Comparison of ENCODE assay signal across 22 cellular contexts in the genomic region with DNA sequence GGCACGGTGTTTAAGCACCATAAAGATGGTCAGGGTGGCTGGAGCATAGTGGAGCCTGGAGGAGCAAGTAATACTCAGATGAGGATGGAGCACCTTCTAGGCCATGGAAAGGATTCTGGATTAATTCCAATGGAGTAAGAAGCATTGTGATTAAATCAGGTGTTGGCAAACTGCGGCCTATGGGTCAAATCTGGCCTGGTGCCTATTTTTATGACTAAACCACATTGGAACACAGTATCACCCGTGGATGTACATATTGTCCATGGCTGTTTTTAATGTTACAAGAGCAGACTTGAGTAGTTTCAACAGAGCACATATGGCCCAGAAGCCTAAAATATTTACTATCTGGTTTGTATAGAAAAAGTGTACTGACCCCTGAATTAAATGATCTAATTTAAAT. TPM values are rescaled to one million over a fixed set of nuclear protein-coding genes. Genes with fewer than 3 reads are reported as not detected.
DNase-seq lines count a peak whose midpoint lies in the region; ATAC-seq and TF ChIP-seq lines count a peak whose summit lies in the region.
"Had no signal": no experiment of that assay in that cellular context is flagged by ENCODE, and none has a peak within 500 bp of the region (broad histone marks: within the 10 kb centered on the region; RNA-seq: fewer than 3 reads in every experiment).

No MANE protein-coding gene starts in this region.

- H3K36me3 ChIP-seq in endodermal cell (ENCODE audit: control insufficient read depth, insufficient read depth, low read length) = peaks cover 4% of the 10 kb centered on the region
- peaks cover 4% of the 10 kb centered on the region for H3K36me3 ChIP-seq in lower lobe of right lung
- H3K36me3 ChIP-seq: BE2C had no signal

- no peak overlapping the region for H3K9ac ChIP-seq in endodermal cell (ENCODE audit: extremely low read depth, low read length, poor library complexity, severe bottlenecking)

- H3K27me3 Mint-ChIP-seq in stimulated activated naive CD8-positive, alpha-beta T cell treated with anti-CD3 and anti-CD28 coated beads, Interleukin-15, Interleukin-2, amounts not matched to agents 100 ng/mL and 50 ng/mL, for 24 hours = no peaks in the 10 kb centered on the region
- no peaks in the 10 kb centered on the region for H3K27me3 Mint-ChIP-seq in activated T-helper 2 cell treated with anti-CD3 and anti-CD28 coated beads, Interferon-gamma antibody, Interleukin-2, Interleukin-4, amounts not matched to agents 10 μg/mL and 5 μg/mL and 100 μg/mL, durations not matched to agents 14 hours and 24 hours and 36 hours (ENCODE audit: low read depth)
- H3K27me3 Mint-ChIP-seq in endodermal cell (ENCODE audit: insufficient read depth) = no peaks in the 10 kb centered on the region

- intact Hi-C loops in activated T-helper 2 cell treated with anti-CD3 and anti-CD28 coated beads, Interferon-gamma antibody, Interleukin-2, Interleukin-4, amounts not matched to agents 10 μg/mL and 5 μg/mL and 100 μg/mL, durations not matched to agents 14 hours and 24 hours and 36 hours (cut with micrococcal nuclease) = no loop called here
- intact Hi-C loops in lower lobe of right lung (cut with DNase I) = no loop called here

- H3K27ac ChIP-seq in endodermal cell (ENCODE audit: low read depth, low read length) (no peak overlapping the region), lower lobe of right lung (no peak overlapping the region)
- H3K27ac ChIP-seq: HL-60, Peyer's patch had no signal

- H3K27ac Mint-ChIP-seq in stimulated activated naive CD8-positive, alpha-beta T cell treated with anti-CD3 and anti-CD28 coated beads, Interleukin-15, Interleukin-2, amounts not matched to agents 100 ng/mL and 50 ng/mL, for 24 hours = peak overlapping the region; percentile 60
- peak overlapping the region; percentile 5 for H3K27ac Mint-ChIP-seq in activated T-helper 2 cell treated with anti-CD3 and anti-CD28 coated beads, Interferon-gamma antibody, Interleukin-2, Interleukin-4, amounts not matched to agents 10 μg/mL and 5 μg/mL and 100 μg/mL, durations not matched to agents 14 hours and 24 hours and 36 hours
- no peak overlapping the region for H3K27ac Mint-ChIP-seq in endodermal cell
- H3K27ac Mint-ChIP-seq in stimulated activated effector memory CD8-positive, alpha-beta T cell treated with anti-CD3 and anti-CD28 coated beads, Interleukin-12 subunit alpha, Interleukin-12 subunit beta, amount 100 ng/mL, for 72 hours = peak overlapping the region; percentile 1
- H3K27ac Mint-ChIP-seq: HFFc6 had no signal

- H3K36me3 Mint-ChIP-seq in stimulated activated naive CD8-positive, alpha-beta T cell treated with anti-CD3 and anti-CD28 coated beads, Interleukin-15, Interleukin-2, amounts not matched to agents 100 ng/mL and 50 ng/mL, for 24 hours (ENCODE audit: low read depth) = peaks cover 14% of the 10 kb centered on the region
- no peaks in the 10 kb centered on the region for H3K36me3 Mint-ChIP-seq in activated T-helper 2 cell treated with anti-CD3 and anti-CD28 coated beads, Interferon-gamma antibody, Interleukin-2, Interleukin-4, amounts not matched to agents 10 μg/mL and 5 μg/mL and 100 μg/mL, durations not matched to agents 14 hours and 24 hours and 36 hours (ENCODE audit: low read depth)
- peaks cover 8% of the 10 kb centered on the region for H3K36me3 Mint-ChIP-seq in endodermal cell (ENCODE audit: low read depth)
- H3K36me3 Mint-ChIP-seq in stimulated activated effector memory CD8-positive, alpha-beta T cell treated with anti-CD3 and anti-CD28 coated beads, Interleukin-12 subunit alpha, Interleukin-12 subunit beta, amount 100 ng/mL, for 72 hours = no peaks in the 10 kb centered on the region

- no peaks in the 10 kb centered on the region for H3K9me3 ChIP-seq in endodermal cell (ENCODE audit: control insufficient read depth, low read length)
- no peaks in the 10 kb centered on the region for H3K9me3 ChIP-seq in lower lobe of right lung
- H3K9me3 ChIP-seq: BE2C, Peyer's patch had no signal

- H3K4me3 ChIP-seq in endodermal cell (ENCODE audit: low read length) (no peak overlapping the region), lower lobe of right lung (no peak overlapping the region)
- H3K4me3 ChIP-seq: K562, Peyer's patch had no signal

- ATAC-seq in stimulated activated naive CD8-positive, alpha-beta T cell treated with anti-CD3 and anti-CD28 coated beads, Interleukin-15, Interleukin-2, amounts not matched to agents 100 U/mL and 50 U/mL, for 24 hours = no peak
- no peak for ATAC-seq in stimulated activated effector memory CD8-positive, alpha-beta T cell treated with anti-CD3 and anti-CD28 coated beads, Interleukin-12 subunit alpha, Interleukin-12 subunit beta, amount 100 ng/mL, for 72 hours
- ATAC-seq in lower lobe of right lung = no peak
- ATAC-seq: HepG2 had no signal

- peaks cover 18% of the 10 kb centered on the region for H3K4me1 Mint-ChIP-seq in stimulated activated naive CD8-positive, alpha-beta T cell treated with anti-CD3 and anti-CD28 coated beads, Interleukin-15, Interleukin-2, amounts not matched to agents 100 ng/mL and 50 ng/mL, for 24 hours (ENCODE audit: low read depth)
- H3K4me1 Mint-ChIP-seq in activated T-helper 2 cell treated with anti-CD3 and anti-CD28 coated beads, Interferon-gamma antibody, Interleukin-2, Interleukin-4, amounts not matched to agents 10 μg/mL and 5 μg/mL and 100 μg/mL, durations not matched to agents 14 hours and 24 hours and 36 hours (ENCODE audit: low read depth) = peaks cover 8% of the 10 kb centered on the region
- H3K4me1 Mint-ChIP-seq in endodermal cell = peaks cover 30% of the 10 kb centered on the region
- no peaks in the 10 kb centered on the region for H3K4me1 Mint-ChIP-seq in stimulated activated effector memory CD8-positive, alpha-beta T cell treated with anti-CD3 and anti-CD28 coated beads, Interleukin-12 subunit alpha, Interleukin-12 subunit beta, amount 100 ng/mL, for 72 hours

- TF ChIP-seq CTCF in endodermal cell (conservative IDR thresholded peaks at IDR 0.05) = no peak
- TF ChIP-seq CTCF in lower lobe of right lung (IDR thresholded peaks at IDR 0.05) = no peak

- 98 to 100% methylated on average over 1 to 3 of the region's 3 CpGs for WGBS in endodermal cell (ENCODE audit: insufficient coverage in 1 of 2, insufficient read length in 1 of 2), 2 experiments

- no peaks in the 10 kb centered on the region for H3K9me3 Mint-ChIP-seq in stimulated activated naive CD8-positive, alpha-beta T cell treated with anti-CD3 and anti-CD28 coated beads, Interleukin-15, Interleukin-2, amounts not matched to agents 100 ng/mL and 50 ng/mL, for 24 hours
- no peaks in the 10 kb centered on the region for H3K9me3 Mint-ChIP-seq in activated T-helper 2 cell treated with anti-CD3 and anti-CD28 coated beads, Interferon-gamma antibody, Interleukin-2, Interleukin-4, amounts not matched to agents 10 μg/mL and 5 μg/mL and 100 μg/mL, durations not matched to agents 14 hours and 24 hours and 36 hours
- no peaks in the 10 kb centered on the region for H3K9me3 Mint-ChIP-seq in endodermal cell
- no peaks in the 10 kb centered on the region for H3K9me3 Mint-ChIP-seq in stimulated activated effector memory CD8-positive, alpha-beta T cell treated with anti-CD3 and anti-CD28 coated beads, Interleukin-12 subunit alpha, Interleukin-12 subunit beta, amount 100 ng/mL, for 72 hours
- H3K9me3 Mint-ChIP-seq: H9, HFFc6 had no signal

- no peak for DNase-seq in stimulated activated naive CD8-positive, alpha-beta T cell treated with anti-CD3 and anti-CD28 coated beads, Interleukin-15, Interleukin-2, amounts not matched to agents 100 U/mL and 50 U/mL, for 24 hours
- no peak for DNase-seq in activated T-helper 2 cell treated with anti-CD3 and anti-CD28 coated beads, Interferon-gamma antibody, Interleukin-2, Interleukin-4, amounts not matched to agents 10 μg/mL and 5 μg/mL and 100 μg/mL, durations not matched to agents 14 hours and 24 hours and 36 hours (ENCODE audit: low spot score)
- peak; percentile 12 for DNase-seq in endodermal cell
- DNase-seq in stimulated activated effector memory CD8-positive, alpha-beta T cell treated with anti-CD3 and anti-CD28 coated beads, Interleukin-12 subunit alpha, Interleukin-12 subunit beta, amount 100 ng/mL, for 72 hours (ENCODE audit: low spot score in 2 of 2) = no peak
- DNase-seq in lower lobe of right lung = no peak
- no peak for DNase-seq in DMS153 treated with DMSO at 0.1 percent for 48 hours (lab: John Stamatoyannopoulos, UW; ENCODE audit: unreplicated experiment)
- DNase-seq in RKO (ENCODE audit: low spot score) = no peak
- DNase-seq: BE2C, DMS79, H9, HFFc6, NCI-H1092 treated with DMSO at 0.1 percent for 48 hours, NCI-H1436 treated with DMSO at 0.1 percent for 48 hours, NCI-H2029, NCI-H2227 treated with DMSO at 0.1 percent for 48 hours, NCI-H526, Peyer's patch, Right ventricle myocardium superior had no signal

- no peak overlapping the region for H3K4me3 Mint-ChIP-seq in stimulated activated naive CD8-positive, alpha-beta T cell treated with anti-CD3 and anti-CD28 coated beads, Interleukin-15, Interleukin-2, amounts not matched to agents 100 ng/mL and 50 ng/mL, for 24 hours
- no peak overlapping the region for H3K4me3 Mint-ChIP-seq in activated T-helper 2 cell treated with anti-CD3 and anti-CD28 coated beads, Interferon-gamma antibody, Interleukin-2, Interleukin-4, amounts not matched to agents 10 μg/mL and 5 μg/mL and 100 μg/mL, durations not matched to agents 14 hours and 24 hours and 36 hours (ENCODE audit: low read depth)
- H3K4me3 Mint-ChIP-seq in endodermal cell = no peak overlapping the region
- no peak overlapping the region for H3K4me3 Mint-ChIP-seq in stimulated activated effector memory CD8-positive, alpha-beta T cell treated with anti-CD3 and anti-CD28 coated beads, Interleukin-12 subunit alpha, Interleukin-12 subunit beta, amount 100 ng/mL, for 72 hours
- H3K4me3 Mint-ChIP-seq: H9, HFFc6 had no signal

- no peaks in the 10 kb centered on the region for H3K4me1 ChIP-seq in endodermal cell (ENCODE audit: control insufficient read depth, insufficient read depth, low read length)
- no peaks in the 10 kb centered on the region for H3K4me1 ChIP-seq in lower lobe of right lung
- H3K4me1 ChIP-seq: BE2C, Peyer's patch had no signal

- H3K27me3 ChIP-seq in endodermal cell (ENCODE audit: control insufficient read depth, insufficient read depth, low read length, poor library complexity, severe bottlenecking) (no peaks in the 10 kb centered on the region), lower lobe of right lung (ENCODE audit: low read depth) (no peaks in the 10 kb centered on the region)
- H3K27me3 ChIP-seq: BE2C, Peyer's patch had no signal

RNA-seq across cellular contexts. Expression of gene TMEM248, which starts 49.9 kb away (rescaled TPM):
- 82.2 and 83.6 TPM in 2 replicates for total RNA-seq in activated T-helper 2 cell treated with anti-CD3 and anti-CD28 coated beads, Interferon-gamma antibody, Interleukin-2, Interleukin-4, amounts not matched to agents 10 μg/mL and 5 μg/mL and 100 μg/mL, durations not matched to agents 14 hours and 24 hours and 36 hours
- total RNA-seq in endodermal cell = 10 to 100 TPM; 77.9 to 79.8 TPM
- polyA plus RNA-seq in endodermal cell (2013, experiment 1 of 2) = 46.3 TPM
- polyA plus RNA-seq in endodermal cell (2013, experiment 2 of 2) = 47.2 TPM
- 103 TPM for total RNA-seq in lower lobe of right lung
